Comparison of ENCODE assay signal across 7 cellular contexts in the genomic region with DNA sequence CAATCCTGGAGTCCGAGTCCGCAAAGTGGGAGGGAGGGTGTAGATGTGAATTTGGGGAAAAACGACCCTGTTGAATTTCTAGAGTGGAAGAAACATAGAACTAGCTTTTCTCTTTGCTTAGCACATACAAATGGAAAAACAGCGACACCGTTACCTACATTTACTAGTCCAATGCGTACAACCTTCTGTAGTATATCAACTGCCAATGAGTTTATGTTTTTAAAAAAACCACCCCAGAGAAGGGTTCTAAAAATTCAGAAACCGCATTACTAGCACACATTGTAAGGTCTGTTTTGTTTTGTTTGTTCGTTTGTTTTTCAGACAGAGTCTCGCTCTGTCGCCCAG. TPM values are rescaled to one million over a fixed set of nuclear protein-coding genes. Genes with fewer than 3 reads are reported as not detected.
DNase-seq lines count a peak whose midpoint lies in the region; ATAC-seq and TF ChIP-seq lines count a peak whose summit lies in the region.

No MANE protein-coding gene starts in this region.

- TF ChIP-seq CTCF in astrocyte of the spinal cord (IDR thresholded peaks at IDR 0.05; ENCODE audit: low read depth, low read length) (no peak), mesothelial cell of epicardium (IDR thresholded peaks at IDR 0.05; ENCODE audit: unreplicated experiment) (no peak)

- peak overlapping the region; percentile 85 for H3K4me3 Mint-ChIP-seq in mesothelial cell of epicardium

- peak overlapping the region; percentile 95 for H3K4me3 ChIP-seq in astrocyte of the spinal cord (ENCODE audit: low read depth, low read length)

- H3K9me3 Mint-ChIP-seq in mesothelial cell of epicardium: no peaks in the 10 kb centered on the region

- H3K4me1 Mint-ChIP-seq in mesothelial cell of epicardium: peaks cover 15% of the 10 kb centered on the region

- in situ Hi-C loops in astrocyte of the spinal cord (cut with HindIII; ENCODE audit: low sequenced_read_pairs): no loop called here

- no peaks in the 10 kb centered on the region for H3K27me3 Mint-ChIP-seq in mesothelial cell of epicardium (ENCODE audit: low read depth)

- ATAC-seq in GM19043 (IDR thresholded peaks at IDR 0.05; ENCODE audit: low read depth, unreplicated experiment) (peak; percentile 18), HG03095 (IDR thresholded peaks at IDR 0.05; ENCODE audit: unreplicated experiment) (peak; percentile 12), GM19463 (IDR thresholded peaks at IDR 0.05; ENCODE audit: unreplicated experiment) (no peak), HG03442 (IDR thresholded peaks at IDR 0.05; ENCODE audit: unreplicated experiment) (no peak)

- DNase-seq in astrocyte of the spinal cord (ENCODE audit: low read depth, low spot score) (no peak), mesothelial cell of epicardium (ENCODE audit: low spot score in 2 of 2, unreplicated experiment in 2 of 2) (no peak), cerebellar cortex (ENCODE audit: low spot score) (no peak)

- H3K36me3 Mint-ChIP-seq in mesothelial cell of epicardium: peaks cover 13% of the 10 kb centered on the region

- peak overlapping the region; percentile 99 for H3K27ac Mint-ChIP-seq in mesothelial cell of epicardium

RNA-seq across cellular contexts. Expression of a gene that starts 0.3 kb away (rescaled TPM):
- 90.8 to 99.6 TPM (median 97.8 TPM) in 3 replicates for total RNA-seq in mesothelial cell of epicardium

RNA-seq across cellular contexts. Expression of a gene that starts 45.6 kb away (rescaled TPM):
- total RNA-seq in mesothelial cell of epicardium: not detected in 3 replicates

RNA-seq across cellular contexts. Expression of a gene that starts 59.2 kb away (rescaled TPM):
- 47.6 to 55.7 TPM (median 51.0 TPM) in 3 replicates for total RNA-seq in mesothelial cell of epicardium

Comparison
In these comparisons a context has a peak if more than half of its experiments do, and no peak if none do; other contexts are left out.
1. ATAC-seq: peak in GM19043 (single experiment) and HG03095 (single experiment); none in GM19463 (single experiment) and HG03442 (single experiment).